In genomic region chr19:43533546-43534304, GRCh38 we compare ENCODE assay signal across 8 cellular contexts. TPM values are rescaled to one million over a fixed set of nuclear protein-coding genes. Genes with fewer than 3 reads are reported as not detected.
DNase-seq lines count a peak whose midpoint lies in the region; ATAC-seq and TF ChIP-seq lines count a peak whose summit lies in the region.

No MANE protein-coding gene starts in this region.

- ATAC-seq in HG03280 (IDR thresholded peaks at IDR 0.05; ENCODE audit: unreplicated experiment), result peak; percentile 63
- ATAC-seq in activated CD4-positive, alpha-beta T cell treated with anti-CD3 and anti-CD28 coated beads for 36 hours, result peak; percentile 87

- peaks cover 17% of the 10 kb centered on the region for H3K4me1 Mint-ChIP-seq in activated CD4-positive, alpha-beta T cell treated with anti-CD3 and anti-CD28 coated beads for 36 hours

- POLR2A ChIA-PET in AG04449 (lab: Yijun Ruan, JAX), result interaction anchor here (0.9 to 1.5 kb wide), 6 partner anchors 10 to 221 kb away, joined by 3 to 8 read pairs (median 4); partner anchors contain the start of genes SMG9 and ZNF576
- POLR2A ChIA-PET in activated CD4-positive, alpha-beta T cell treated with anti-CD3 and anti-CD28 coated beads for 36 hours (lab: Charles Lee), result interaction anchor here (0.6 to 2.2 kb wide), 5 partner anchors 9 to 62 kb away, joined by 4 to 6 read pairs (median 5); partner anchors contain the start of genes IRGQ and ZNF576

- CTCF ChIA-PET in AG04449 (lab: Yijun Ruan, JAX), result interaction anchor here (0.8 to 17.0 kb wide), 12 partner anchors 12 to 276 kb away, joined by 3 to 208 read pairs (median 4); partner anchors contain the start of genes IRGQ, PHLDB3 and ZNF576
- CTCF ChIA-PET in activated CD4-positive, alpha-beta T cell treated with anti-CD3 and anti-CD28 coated beads for 36 hours (lab: Charles Lee), result interaction anchor here (0.6 to 4.1 kb wide), 8 partner anchors 14 to 276 kb away, joined by 3 to 24 read pairs (median 8); no protein-coding TSS in a partner anchor

- TF ChIP-seq POLR2A in GM18951 (IDR thresholded peaks at IDR 0.05; ENCODE audit: extremely low read depth, insufficient read depth, insufficient read length), result peak; percentile 20

- DNase-seq in AG04449 (ENCODE audit: low read depth, low spot score) (peak; percentile 95), NCI-H460 (ENCODE audit: extremely low read depth, low read depth) (peak; percentile 88), choroid plexus epithelial cell (ENCODE audit: low read depth) (peak; percentile 100), kidney epithelial cell (ENCODE audit: low read depth) (peak; percentile 100)
- peak; percentile 99 for DNase-seq in activated CD4-positive, alpha-beta T cell treated with anti-CD3 and anti-CD28 coated beads for 36 hours
- peak; percentile 77 to 84 for DNase-seq in stimulated activated CD4-positive, alpha-beta T cell treated with anti-CD3 and anti-CD28 coated beads, Interleukin-15, amount 100 ng/mL, for 1 hour (ENCODE audit: low read depth in 1 of 2, low spot score in 1 of 2)

- H3K9me3 Mint-ChIP-seq in activated CD4-positive, alpha-beta T cell treated with anti-CD3 and anti-CD28 coated beads for 36 hours (ENCODE audit: low read depth), result no peaks in the 10 kb centered on the region

- H3K4me3 Mint-ChIP-seq in activated CD4-positive, alpha-beta T cell treated with anti-CD3 and anti-CD28 coated beads for 36 hours, result peak overlapping the region; percentile 83

- in situ Hi-C loops in GM18951 (cut with MboI; ENCODE audit: low sequenced_read_pairs, unreplicated experiment), result no loop called here

- TF ChIP-seq CTCF in AG04449 (IDR thresholded peaks at IDR 0.05; ENCODE audit: insufficient read depth, low read length, missing control alignments) (no peak), choroid plexus epithelial cell (conservative IDR thresholded peaks at IDR 0.05; ENCODE audit: low read depth, low read length) (no peak), kidney epithelial cell (IDR thresholded peaks at IDR 0.05; ENCODE audit: insufficient read depth, low read length, poor library complexity, severe bottlenecking) (no peak)

- H3K4me3 ChIP-seq in AG04449 (ENCODE audit: low read depth, low read length), result peak overlapping the region; percentile 66
- peak overlapping the region; percentile 58 for H3K4me3 ChIP-seq in choroid plexus epithelial cell (ENCODE audit: low read depth, low read length)
- peak overlapping the region; percentile 54 for H3K4me3 ChIP-seq in kidney epithelial cell (ENCODE audit: low read depth, low read length)

- H3K27ac Mint-ChIP-seq in activated CD4-positive, alpha-beta T cell treated with anti-CD3 and anti-CD28 coated beads for 36 hours, result peak overlapping the region; percentile 97

- no peaks in the 10 kb centered on the region for H3K27me3 Mint-ChIP-seq in activated CD4-positive, alpha-beta T cell treated with anti-CD3 and anti-CD28 coated beads for 36 hours

- no peaks in the 10 kb centered on the region for H3K27me3 ChIP-seq in kidney epithelial cell (ENCODE audit: control insufficient read depth, insufficient read depth, low read length)

- intact Hi-C loops in activated CD4-positive, alpha-beta T cell treated with anti-CD3 and anti-CD28 coated beads for 36 hours (cut with DNase I, micrococcal nuclease), result loop anchor here (1.0 to 2.0 kb wide), 9 partner anchors 29 to 221 kb away; partner anchors contain the start of genes IRGQ (in 2 of the 2), PHLDB3 (in 2 of the 2), ZNF576 (in 2 of the 2) and PINLYP (in 1 of the 2)

- H3K36me3 ChIP-seq in kidney epithelial cell (ENCODE audit: control insufficient read depth, insufficient read depth, low read length), result no peaks in the 10 kb centered on the region

- peaks cover 17% of the 10 kb centered on the region for H3K36me3 Mint-ChIP-seq in activated CD4-positive, alpha-beta T cell treated with anti-CD3 and anti-CD28 coated beads for 36 hours (ENCODE audit: low read depth)

RNA-seq across cellular contexts. Expression of gene ZNF575, which starts 0.7 kb away (rescaled TPM):
- 0.32 and 0.35 TPM in 2 replicates for total RNA-seq in NCI-H460 (2014; rRNA removed; shearing (Covaris generic))
- not detected in 2 replicates for polyA plus RNA-seq in NCI-H460 (2014; cell fraction: nucleus; rRNA removed)
- 1 to 10 TPM; 3.4 to 4.3 TPM for total RNA-seq in activated CD4-positive, alpha-beta T cell treated with anti-CD3 and anti-CD28 coated beads for 36 hours
- total RNA-seq in kidney epithelial cell, result not detected in 2 replicates

RNA-seq across cellular contexts. Expression of gene ETHE1, which starts 6.7 kb away (rescaled TPM):
- 32.5 and 39.0 TPM in 2 replicates for total RNA-seq in NCI-H460 (2014; rRNA removed; shearing (Covaris generic))
- 29.6 and 48.4 TPM in 2 replicates for polyA plus RNA-seq in NCI-H460 (2014; cell fraction: nucleus; rRNA removed)
- 10 to 100 TPM; 68.7 to 78.8 TPM for total RNA-seq in activated CD4-positive, alpha-beta T cell treated with anti-CD3 and anti-CD28 coated beads for 36 hours
- total RNA-seq in kidney epithelial cell, result 77.8 and 80.4 TPM in 2 replicates

RNA-seq across cellular contexts. Expression of gene PHLDB3, which starts 29.2 kb away (rescaled TPM):
- total RNA-seq in NCI-H460 (2014; rRNA removed; shearing (Covaris generic)), result 11.4 and 14.3 TPM in 2 replicates
- 7.7 and 11.8 TPM in 2 replicates for polyA plus RNA-seq in NCI-H460 (2014; cell fraction: nucleus; rRNA removed)
- total RNA-seq in activated CD4-positive, alpha-beta T cell treated with anti-CD3 and anti-CD28 coated beads for 36 hours, result 10 to 100 TPM; 14.7 to 17.8 TPM
- 15.8 and 23.0 TPM in 2 replicates for total RNA-seq in kidney epithelial cell

RNA-seq across cellular contexts. Expression of gene XRCC1, which starts 41.6 kb away (rescaled TPM):
- total RNA-seq in NCI-H460 (2014; rRNA removed; shearing (Covaris generic)), result 13.5 and 17.9 TPM in 2 replicates
- 15.2 and 15.9 TPM in 2 replicates for polyA plus RNA-seq in NCI-H460 (2014; cell fraction: nucleus; rRNA removed)
- total RNA-seq in activated CD4-positive, alpha-beta T cell treated with anti-CD3 and anti-CD28 coated beads for 36 hours, result 10 to 100 TPM; 31.6 to 40.0 TPM
- total RNA-seq in kidney epithelial cell, result 32.9 and 38.1 TPM in 2 replicates

RNA-seq across cellular contexts. Expression of gene PINLYP, which starts 41.9 kb away (rescaled TPM):
- not detected in 2 replicates for total RNA-seq in NCI-H460 (2014; rRNA removed; shearing (Covaris generic))
- polyA plus RNA-seq in NCI-H460 (2014; cell fraction: nucleus; rRNA removed), result not detected in 2 replicates
- total RNA-seq in activated CD4-positive, alpha-beta T cell treated with anti-CD3 and anti-CD28 coated beads for 36 hours, result 1 to 10 TPM; 3.5 to 3.6 TPM
- total RNA-seq in kidney epithelial cell, result 3.1 and 5.8 TPM in 2 replicates

Comparison
In these comparisons a context has a peak if more than half of its experiments do, and no peak if none do; other contexts are left out.
1. Peak in every context shown above with its lines: DNase-seq, ATAC-seq and H3K4me3 ChIP-seq.